Comparison of ENCODE assay signal across 10 cellular contexts in the genomic region with DNA sequence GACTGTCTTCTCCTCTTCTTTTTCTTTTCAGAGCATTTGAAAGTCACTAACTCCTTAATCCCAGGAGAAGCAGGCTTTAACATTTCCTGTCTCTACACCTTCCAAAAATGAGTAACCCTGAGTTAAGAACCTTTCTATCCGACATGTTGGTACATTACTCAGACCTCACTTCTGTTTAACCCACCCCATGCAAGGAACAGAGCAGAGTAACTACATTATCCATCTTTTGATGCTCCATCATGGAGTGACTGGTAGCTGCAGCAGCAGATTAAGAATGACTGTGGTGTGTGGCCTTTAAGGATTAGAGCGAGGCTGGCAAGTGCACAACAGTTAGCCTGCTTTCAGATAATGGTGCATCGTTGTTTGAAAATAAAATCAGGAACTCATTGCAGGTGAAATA. TPM values are rescaled to one million over a fixed set of nuclear protein-coding genes. Genes with fewer than 3 reads are reported as not detected.
DNase-seq lines count a peak whose midpoint lies in the region; TF ChIP-seq lines count a peak whose summit lies in the region.
"Had no signal": no experiment of that assay in that cellular context is flagged by ENCODE, and none has a peak within 500 bp of the region (broad histone marks: within the 10 kb centered on the region; RNA-seq: fewer than 3 reads in every experiment).

No MANE protein-coding gene starts in this region.

- no peak overlapping the region for H3K9ac ChIP-seq in parathyroid adenoma

- H3K79me2 ChIP-seq in parathyroid adenoma = peaks cover 2% of the 10 kb centered on the region

- no peaks in the 10 kb centered on the region for H3K9me3 Mint-ChIP-seq in Calu3 (ENCODE audit: low read depth, unreplicated experiment)
- H3K9me3 Mint-ChIP-seq in endothelial cell (ENCODE audit: unreplicated experiment) = no peaks in the 10 kb centered on the region

- H3K36me3 Mint-ChIP-seq in Calu3 (ENCODE audit: insufficient read depth, unreplicated experiment) (peaks cover 46% of the 10 kb centered on the region), endothelial cell (ENCODE audit: low read depth, unreplicated experiment) (peaks cover 9% of the 10 kb centered on the region)

- no TSS peak for BruUV-seq in Calu3 (replicated peaks; lab: Mats Ljungman, UMichigan)

- peak overlapping the region; percentile 96 for H2AFZ ChIP-seq in parathyroid adenoma

- TF ChIP-seq CTCF in Calu3 (IDR thresholded peaks at IDR 0.05; ENCODE audit: unreplicated experiment) = no peak
- no peak for TF ChIP-seq CTCF in endothelial cell (IDR thresholded peaks at IDR 0.05; ENCODE audit: unreplicated experiment)
- TF ChIP-seq CTCF in parathyroid adenoma (IDR thresholded peaks at IDR 0.05) = no peak

- H3K27ac Mint-ChIP-seq in Calu3 (ENCODE audit: unreplicated experiment) (peak overlapping the region; percentile 17), endothelial cell (ENCODE audit: unreplicated experiment) (peak overlapping the region; percentile 96)

- H3K27me3 Mint-ChIP-seq in Calu3 (ENCODE audit: unreplicated experiment) (no peaks in the 10 kb centered on the region), endothelial cell (ENCODE audit: unreplicated experiment) (peaks cover 4% of the 10 kb centered on the region)

- H3K4me3 Mint-ChIP-seq in Calu3 (ENCODE audit: low read depth, unreplicated experiment) (peak overlapping the region; percentile 96), endothelial cell (ENCODE audit: unreplicated experiment) (peak overlapping the region; percentile 92)

- H3K27me3 ChIP-seq in parathyroid adenoma (ENCODE audit: control insufficient read depth, insufficient read depth, low read length) = no peaks in the 10 kb centered on the region

- peak overlapping the region; percentile 93 for H3K27ac ChIP-seq in parathyroid adenoma

- CTCF ChIA-PET in Calu3 (lab: Charles Lee) = no interaction called here

- peaks cover 34% of the 10 kb centered on the region for H3K4me1 ChIP-seq in parathyroid adenoma

- H3K4me1 Mint-ChIP-seq in Calu3 (ENCODE audit: low read depth, unreplicated experiment) = peaks cover 52% of the 10 kb centered on the region
- peaks cover 70% of the 10 kb centered on the region for H3K4me1 Mint-ChIP-seq in endothelial cell (ENCODE audit: unreplicated experiment)

- peak overlapping the region; percentile 68 for H3K4me3 ChIP-seq in parathyroid adenoma (ENCODE audit: low read depth, low read length)

- no peaks in the 10 kb centered on the region for H3K36me3 ChIP-seq in parathyroid adenoma (ENCODE audit: control insufficient read depth, insufficient read depth, low read length)

- intact Hi-C loops in Calu3 (cut with micrococcal nuclease; ENCODE audit: unreplicated experiment) = loop anchor here (5.0 kb wide), 1 partner anchor 39 kb away; no protein-coding TSS in a partner anchor

- H3K9me3 ChIP-seq in parathyroid adenoma (ENCODE audit: control insufficient read depth, low read length) = no peaks in the 10 kb centered on the region

- DNase-seq in Calu3 = no peak
- peak; percentile 22 for DNase-seq in RPMI7951 (ENCODE audit: low read depth)
- DNase-seq in endothelial cell (ENCODE audit: low spot score) = no peak
- no peak for DNase-seq in NCI-H345 treated with DMSO at 0.1 percent for 48 hours (lab: John Stamatoyannopoulos, UW; ENCODE audit: unreplicated experiment)
- no peak for DNase-seq in A172 (ENCODE audit: low spot score)
- no peak for DNase-seq in cerebellum (ENCODE audit: low spot score)
- no peak for DNase-seq in NCI-H1092 (lab: John Stamatoyannopoulos, UW)
- DNase-seq: activated naive CD4-positive, alpha-beta T cell treated with anti-CD3 and anti-CD28 coated beads, Interleukin-2, amount 50 U/mL, for 16 hours; NCI-H510A had no signal

- H3K4me2 ChIP-seq in parathyroid adenoma (ENCODE audit: low read length) = peak overlapping the region; percentile 31

RNA-seq across cellular contexts. Expression of a gene that starts 2.0 kb away (rescaled TPM):
- 39.2 and 42.0 TPM in 2 replicates for total RNA-seq in Calu3 (2022)
- total RNA-seq in RPMI7951 (2014; rRNA removed; shearing (Covaris generic)) = 21.7 and 25.2 TPM in 2 replicates
- total RNA-seq in endothelial cell (ENCODE audit: unreplicated experiment) = 70.0 TPM
- 10.4 and 12.2 TPM in 2 replicates for total RNA-seq in A172 (2014; rRNA removed; shearing (Covaris generic))
- 7.7 TPM for total RNA-seq in cerebellum
